Comparison of ENCODE assay signal across 1 cellular context in the genomic region with DNA sequence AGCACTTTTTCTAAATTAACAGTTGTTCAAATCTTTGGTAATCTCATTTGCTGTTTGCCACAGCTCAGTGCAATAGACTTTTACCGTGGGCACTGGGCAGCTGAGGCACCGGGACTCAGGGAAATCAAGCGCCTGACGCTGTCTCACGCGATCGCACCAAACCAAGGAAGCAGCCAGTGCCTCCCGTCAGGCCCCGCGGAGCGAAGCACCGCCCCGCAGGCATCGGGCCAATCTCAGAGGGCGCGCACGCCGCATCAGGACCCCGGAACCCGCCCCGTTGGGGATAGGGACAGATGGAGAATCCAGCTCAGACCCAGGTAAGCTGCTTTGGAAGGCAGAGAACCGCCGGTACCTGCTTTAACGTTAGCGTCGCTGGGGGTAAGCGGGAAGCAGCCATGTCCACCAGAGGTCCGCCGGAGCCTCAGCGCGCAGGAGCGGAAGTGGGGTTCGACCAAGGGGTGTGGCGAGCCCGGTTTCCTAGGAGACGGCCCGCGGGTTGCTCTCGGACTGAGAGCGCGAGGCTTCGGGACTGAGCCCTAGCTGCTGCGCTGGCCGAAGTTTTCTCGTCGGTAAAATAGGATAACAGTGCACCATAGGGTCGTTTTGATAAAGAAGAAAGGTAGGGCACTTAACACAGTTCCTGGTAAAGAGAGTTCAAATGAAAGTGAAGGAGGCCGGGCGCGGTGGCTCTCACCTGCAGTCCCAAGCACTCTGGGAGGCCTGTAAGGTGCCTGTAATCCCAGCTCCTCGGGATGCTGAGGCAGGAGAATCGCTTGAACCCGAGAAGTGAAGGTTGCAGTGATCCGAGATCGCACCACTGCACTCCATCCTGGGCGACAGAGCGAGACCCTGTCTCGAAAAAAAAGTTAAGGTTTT.
TF ChIP-seq lines count a peak whose summit lies in the region.

A gene with protein sequence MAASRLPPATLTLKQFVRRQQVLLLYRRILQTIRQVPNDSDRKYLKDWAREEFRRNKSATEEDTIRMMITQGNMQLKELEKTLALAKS (minus strand): TSS at position 428 of the 876 bp plus-strand sequence. CDS start 31 bp downstream, at position 397.

TF ChIP-seq in GM12878, 131 proteins besides CTCF, POLR2A, EP300 and RAD21 (continued from another document):
- TF ChIP-seq BHLHE40 (IDR thresholded peaks at IDR 0.05; ENCODE audit: borderline replicate concordance in 1 of 2, low read depth in 2 of 2, low read length in 1 of 2) (peak; percentile 88 to 93), SMAD5 (IDR thresholded peaks at IDR 0.05; ENCODE audit: low read depth) (peak; percentile 92), SUPT20H (IDR thresholded peaks at IDR 0.05; ENCODE audit: borderline replicate concordance, control insufficient read depth, low read depth, low read length) (no peak), YY1 (IDR thresholded peaks at IDR 0.05; ENCODE audit: low read depth, low read length) (peak; percentile 92), TCF12 (IDR thresholded peaks at IDR 0.05; ENCODE audit: low read depth, low read length) (no peak), YBX1 (IDR thresholded peaks at IDR 0.05) (no peak), RB1 (IDR thresholded peaks at IDR 0.05; ENCODE audit: borderline replicate concordance) (peak; percentile 91; the same call in 1 of the 2 replicates), NR2F1 (conservative IDR thresholded peaks at IDR 0.05) (no peak), RCOR1 (conservative IDR thresholded peaks at IDR 0.05; ENCODE audit: low read depth, low read length) (0 out of 2 replicates have a peak, but pooled peaks have one; percentile 40)
- TF ChIP-seq, protein P1, sequence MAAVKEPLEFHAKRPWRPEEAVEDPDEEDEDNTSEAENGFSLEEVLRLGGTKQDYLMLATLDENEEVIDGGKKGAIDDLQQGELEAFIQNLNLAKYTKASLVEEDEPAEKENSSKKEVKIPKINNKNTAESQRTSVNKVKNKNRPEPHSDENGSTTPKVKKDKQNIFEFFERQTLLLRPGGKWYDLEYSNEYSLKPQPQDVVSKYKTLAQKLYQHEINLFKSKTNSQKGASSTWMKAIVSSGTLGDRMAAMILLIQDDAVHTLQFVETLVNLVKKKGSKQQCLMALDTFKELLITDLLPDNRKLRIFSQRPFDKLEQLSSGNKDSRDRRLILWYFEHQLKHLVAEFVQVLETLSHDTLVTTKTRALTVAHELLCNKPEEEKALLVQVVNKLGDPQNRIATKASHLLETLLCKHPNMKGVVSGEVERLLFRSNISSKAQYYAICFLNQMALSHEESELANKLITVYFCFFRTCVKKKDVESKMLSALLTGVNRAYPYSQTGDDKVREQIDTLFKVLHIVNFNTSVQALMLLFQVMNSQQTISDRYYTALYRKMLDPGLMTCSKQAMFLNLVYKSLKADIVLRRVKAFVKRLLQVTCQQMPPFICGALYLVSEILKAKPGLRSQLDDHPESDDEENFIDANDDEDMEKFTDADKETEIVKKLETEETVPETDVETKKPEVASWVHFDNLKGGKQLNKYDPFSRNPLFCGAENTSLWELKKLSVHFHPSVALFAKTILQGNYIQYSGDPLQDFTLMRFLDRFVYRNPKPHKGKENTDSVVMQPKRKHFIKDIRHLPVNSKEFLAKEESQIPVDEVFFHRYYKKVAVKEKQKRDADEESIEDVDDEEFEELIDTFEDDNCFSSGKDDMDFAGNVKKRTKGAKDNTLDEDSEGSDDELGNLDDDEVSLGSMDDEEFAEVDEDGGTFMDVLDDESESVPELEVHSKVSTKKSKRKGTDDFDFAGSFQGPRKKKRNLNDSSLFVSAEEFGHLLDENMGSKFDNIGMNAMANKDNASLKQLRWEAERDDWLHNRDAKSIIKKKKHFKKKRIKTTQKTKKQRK (IDR thresholded peaks at IDR 0.05; ENCODE audit: low read depth, low read length), result no peak
- TF ChIP-seq, protein P2, sequence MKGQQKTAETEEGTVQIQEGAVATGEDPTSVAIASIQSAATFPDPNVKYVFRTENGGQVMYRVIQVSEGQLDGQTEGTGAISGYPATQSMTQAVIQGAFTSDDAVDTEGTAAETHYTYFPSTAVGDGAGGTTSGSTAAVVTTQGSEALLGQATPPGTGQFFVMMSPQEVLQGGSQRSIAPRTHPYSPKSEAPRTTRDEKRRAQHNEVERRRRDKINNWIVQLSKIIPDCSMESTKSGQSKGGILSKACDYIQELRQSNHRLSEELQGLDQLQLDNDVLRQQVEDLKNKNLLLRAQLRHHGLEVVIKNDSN (IDR thresholded peaks at IDR 0.05; ENCODE audit: borderline replicate concordance, extremely low read length, insufficient read depth, low read depth, low read length), result no peak
- TF ChIP-seq, protein P3, sequence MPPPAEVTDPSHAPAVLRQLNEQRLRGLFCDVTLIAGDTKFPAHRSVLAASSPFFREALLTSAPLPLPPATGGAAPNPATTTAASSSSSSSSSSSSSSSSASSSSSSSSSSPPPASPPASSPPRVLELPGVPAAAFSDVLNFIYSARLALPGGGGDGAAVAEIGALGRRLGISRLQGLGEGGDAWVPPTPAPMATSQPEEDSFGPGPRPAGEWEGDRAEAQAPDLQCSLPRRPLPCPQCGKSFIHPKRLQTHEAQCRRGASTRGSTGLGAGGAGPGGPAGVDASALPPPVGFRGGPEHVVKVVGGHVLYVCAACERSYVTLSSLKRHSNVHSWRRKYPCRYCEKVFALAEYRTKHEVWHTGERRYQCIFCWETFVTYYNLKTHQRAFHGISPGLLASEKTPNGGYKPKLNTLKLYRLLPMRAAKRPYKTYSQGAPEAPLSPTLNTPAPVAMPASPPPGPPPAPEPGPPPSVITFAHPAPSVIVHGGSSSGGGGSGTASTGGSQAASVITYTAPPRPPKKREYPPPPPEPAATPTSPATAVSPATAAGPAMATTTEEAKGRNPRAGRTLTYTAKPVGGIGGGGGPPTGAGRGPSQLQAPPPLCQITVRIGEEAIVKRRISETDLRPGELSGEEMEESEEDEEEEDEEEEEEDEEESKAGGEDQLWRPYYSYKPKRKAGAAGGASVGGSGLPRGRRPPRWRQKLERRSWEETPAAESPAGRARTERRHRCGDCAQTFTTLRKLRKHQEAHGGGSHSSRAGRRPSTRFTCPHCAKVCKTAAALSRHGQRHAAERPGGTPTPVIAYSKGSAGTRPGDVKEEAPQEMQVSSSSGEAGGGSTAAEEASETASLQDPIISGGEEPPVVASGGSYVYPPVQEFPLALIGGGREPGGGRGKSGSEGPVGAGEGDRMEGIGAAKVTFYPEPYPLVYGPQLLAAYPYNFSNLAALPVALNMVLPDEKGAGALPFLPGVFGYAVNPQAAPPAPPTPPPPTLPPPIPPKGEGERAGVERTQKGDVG (CRISPR knock-in tag; IDR thresholded peaks at IDR 0.05), result no peak
- TF ChIP-seq, protein P4, sequence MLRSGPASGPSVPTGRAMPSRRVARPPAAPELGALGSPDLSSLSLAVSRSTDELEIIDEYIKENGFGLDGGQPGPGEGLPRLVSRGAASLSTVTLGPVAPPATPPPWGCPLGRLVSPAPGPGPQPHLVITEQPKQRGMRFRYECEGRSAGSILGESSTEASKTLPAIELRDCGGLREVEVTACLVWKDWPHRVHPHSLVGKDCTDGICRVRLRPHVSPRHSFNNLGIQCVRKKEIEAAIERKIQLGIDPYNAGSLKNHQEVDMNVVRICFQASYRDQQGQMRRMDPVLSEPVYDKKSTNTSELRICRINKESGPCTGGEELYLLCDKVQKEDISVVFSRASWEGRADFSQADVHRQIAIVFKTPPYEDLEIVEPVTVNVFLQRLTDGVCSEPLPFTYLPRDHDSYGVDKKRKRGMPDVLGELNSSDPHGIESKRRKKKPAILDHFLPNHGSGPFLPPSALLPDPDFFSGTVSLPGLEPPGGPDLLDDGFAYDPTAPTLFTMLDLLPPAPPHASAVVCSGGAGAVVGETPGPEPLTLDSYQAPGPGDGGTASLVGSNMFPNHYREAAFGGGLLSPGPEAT (IDR thresholded peaks at IDR 0.05; ENCODE audit: low read depth), result peak; percentile 75; the same call in 1 of the 2 replicates
- TF ChIP-seq, protein P5, sequence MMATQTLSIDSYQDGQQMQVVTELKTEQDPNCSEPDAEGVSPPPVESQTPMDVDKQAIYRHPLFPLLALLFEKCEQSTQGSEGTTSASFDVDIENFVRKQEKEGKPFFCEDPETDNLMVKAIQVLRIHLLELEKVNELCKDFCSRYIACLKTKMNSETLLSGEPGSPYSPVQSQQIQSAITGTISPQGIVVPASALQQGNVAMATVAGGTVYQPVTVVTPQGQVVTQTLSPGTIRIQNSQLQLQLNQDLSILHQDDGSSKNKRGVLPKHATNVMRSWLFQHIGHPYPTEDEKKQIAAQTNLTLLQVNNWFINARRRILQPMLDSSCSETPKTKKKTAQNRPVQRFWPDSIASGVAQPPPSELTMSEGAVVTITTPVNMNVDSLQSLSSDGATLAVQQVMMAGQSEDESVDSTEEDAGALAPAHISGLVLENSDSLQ (IDR thresholded peaks at IDR 0.05), result peak; percentile 25; the same call in 1 of the 2 replicates
